In the genomic region with DNA sequence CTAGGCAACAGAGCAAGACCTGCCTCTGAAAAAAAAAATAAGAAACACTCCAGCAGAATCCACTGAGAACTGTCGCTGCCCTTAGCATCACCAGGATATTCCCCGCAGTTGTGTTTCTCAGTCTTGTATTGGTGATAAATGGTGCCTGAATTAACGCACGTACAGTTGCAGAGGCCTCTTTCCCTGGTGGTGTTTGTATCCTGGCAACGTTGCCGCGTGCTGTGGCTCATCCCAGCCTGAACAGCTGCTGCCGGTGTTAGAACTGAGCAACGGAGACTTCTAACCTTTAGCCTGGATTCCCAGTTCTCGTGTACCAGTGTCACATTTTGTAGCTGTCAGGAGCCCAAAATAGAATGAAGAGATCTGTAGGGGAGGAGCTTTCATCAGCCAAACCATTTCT, we compare ENCODE assay signal across 13 cellular contexts. TPM values are rescaled to one million over a fixed set of nuclear protein-coding genes. Genes with fewer than 3 reads are reported as not detected.
DNase-seq lines count a peak whose midpoint lies in the region; ATAC-seq and TF ChIP-seq lines count a peak whose summit lies in the region.
"Had no signal": no experiment of that assay in that cellular context is flagged by ENCODE, and none has a peak within 500 bp of the region (broad histone marks: within the 10 kb centered on the region; RNA-seq: fewer than 3 reads in every experiment).

No MANE protein-coding gene starts in this region.

- TF ChIP-seq CTCF in astrocyte of the spinal cord (IDR thresholded peaks at IDR 0.05; ENCODE audit: low read depth, low read length) = no peak
- no peak for TF ChIP-seq CTCF in right atrium auricular region (IDR thresholded peaks at IDR 0.05)
- no peak for TF ChIP-seq CTCF in gastrocnemius medialis (IDR thresholded peaks at IDR 0.05 in 4 of 5, conservative IDR thresholded peaks at IDR 0.05 in 1 of 5)

- H3K27me3 ChIP-seq in right atrium auricular region = no peaks in the 10 kb centered on the region
- H3K27me3 ChIP-seq in gastrocnemius medialis = no peaks in the 10 kb centered on the region
- H3K27me3 ChIP-seq: pancreas had no signal

- H3K27ac ChIP-seq in right atrium auricular region (peak overlapping the region; percentile 77 to 99), gastrocnemius medialis (peak overlapping the region; percentile 91 to 97 (median 94))

- in situ Hi-C loops in astrocyte of the spinal cord (cut with HindIII; ENCODE audit: low sequenced_read_pairs) = no loop called here
- in situ Hi-C loops in gastrocnemius medialis (cut with MboI; ENCODE audit: low sequenced_read_pairs in 4 of 4) = no loop called here

- ATAC-seq in gastrocnemius medialis = peak; percentile 81 to 87
- no peak for ATAC-seq in activated CD4-positive, CD25-positive, alpha-beta regulatory T cell treated with anti-CD3 and anti-CD28 coated beads, Interleukin-2, amount 50 U/mL, for 24 hours
- ATAC-seq: activated CD8-positive, alpha-beta memory T cell treated with anti-CD3 and anti-CD28 coated beads, Interleukin-2, amount 10 ng/mL, durations not matched to agents 7 days and 5 days had no signal

- H3K4me3 ChIP-seq in astrocyte of the spinal cord (ENCODE audit: low read depth, low read length) (no peak overlapping the region), right atrium auricular region (no peak overlapping the region), gastrocnemius medialis (peak overlapping the region; percentile 19 to 36 (median 21))
- H3K4me3 ChIP-seq: pancreas had no signal

- peak; percentile 93 for DNase-seq in LHCN-M2 (ENCODE audit: low read depth)
- peak; percentile 51 for DNase-seq in astrocyte of the spinal cord (ENCODE audit: low read depth, low spot score)
- DNase-seq in right atrium auricular region (ENCODE audit: low spot score) = peak; percentile 78
- peak; percentile 93 to 95 for DNase-seq in gastrocnemius medialis
- DNase-seq in GDM1 (lab: John Stamatoyannopoulos, UW) = no peak
- DNase-seq in EL = no peak
- DNase-seq: activated CD8-positive, alpha-beta memory T cell treated with anti-CD3 and anti-CD28 coated beads, Interleukin-2, amount 10 ng/mL, durations not matched to agents 7 days and 5 days; activated naive CD8-positive, alpha-beta T cell treated with anti-CD3 and anti-CD28 coated beads, Interleukin-2, amount 10 ng/mL, durations not matched to agents 7 days and 5 days; CD4-positive, alpha-beta T cell; NCI-H510A; stimulated activated CD4-positive, alpha-beta T cell treated with anti-CD3 and anti-CD28 coated beads, Interleukin-4, amount 100 ng/mL, for 4 hours had no signal

- intact Hi-C loops in gastrocnemius medialis (cut with DNase I; ENCODE audit: low total_unique reads) = no loop called here

- H3K4me1 ChIP-seq in right atrium auricular region (peaks cover 0 to 69% of the 10 kb centered on the region in 2 donors), gastrocnemius medialis (peaks cover 79 to 84% of the 10 kb centered on the region in 2 donors)

- peak; percentile 49 to 62 for TF ChIP-seq POLR2A in gastrocnemius medialis (IDR thresholded peaks at IDR 0.05)

- H3K36me3 ChIP-seq in right atrium auricular region (peaks cover 19% of the 10 kb centered on the region), gastrocnemius medialis (peaks cover 0 to 8% of the 10 kb centered on the region in 2 donors)

- H3K9me3 ChIP-seq in right atrium auricular region (no peaks in the 10 kb centered on the region), gastrocnemius medialis (no peaks in the 10 kb centered on the region)
- H3K9me3 ChIP-seq: pancreas had no signal

RNA-seq across cellular contexts. Expression of gene MLYCD, which starts 4.8 kb away (rescaled TPM):
- total RNA-seq in LHCN-M2 (2014; rRNA removed) (2.4 and 2.7 TPM in 2 replicates), right atrium auricular region (10 to 100 TPM; 22.0 to 37.0 TPM), gastrocnemius medialis (10 to 100 TPM; 10.3 to 20.8 (median 18.4) TPM)
- polyA plus RNA-seq in LHCN-M2 (2012) = 2.3 TPM

RNA-seq across cellular contexts. Expression of gene OSGIN1, which starts 49.3 kb away (rescaled TPM):
- total RNA-seq in LHCN-M2 (2014; rRNA removed) (5.8 and 6.5 TPM in 2 replicates), right atrium auricular region (1 to 10 TPM; 6.0 to 6.5 TPM), gastrocnemius medialis (10 to 100 TPM in 3 of 4 donors, 1 to 10 TPM in 1; 9.6 to 24.9 (median 13.2) TPM)
- 15.1 TPM for polyA plus RNA-seq in LHCN-M2 (2012)

Comparison
In these comparisons a context has a peak if more than half of its experiments do, and no peak if none do; other contexts are left out.
1. DNase-seq: peak in LHCN-M2 (single experiment), astrocyte of the spinal cord (single experiment), right atrium auricular region (single experiment) and gastrocnemius medialis (2 of 2); none in GDM1 (single experiment) and EL (single experiment).
2. H3K4me3 ChIP-seq: peak in gastrocnemius medialis (4 of 4); none in astrocyte of the spinal cord (single experiment) and right atrium auricular region (0 of 2).
3. ATAC-seq: peak in gastrocnemius medialis (2 of 2); none in activated CD4-positive, CD25-positive, alpha-beta regulatory T cell treated with anti-CD3 and anti-CD28 coated beads, Interleukin-2, amount 50 U/mL, for 24 hours (0 of 2).